Comparison of ENCODE assay signal across 9 cellular contexts in the genomic region with DNA sequence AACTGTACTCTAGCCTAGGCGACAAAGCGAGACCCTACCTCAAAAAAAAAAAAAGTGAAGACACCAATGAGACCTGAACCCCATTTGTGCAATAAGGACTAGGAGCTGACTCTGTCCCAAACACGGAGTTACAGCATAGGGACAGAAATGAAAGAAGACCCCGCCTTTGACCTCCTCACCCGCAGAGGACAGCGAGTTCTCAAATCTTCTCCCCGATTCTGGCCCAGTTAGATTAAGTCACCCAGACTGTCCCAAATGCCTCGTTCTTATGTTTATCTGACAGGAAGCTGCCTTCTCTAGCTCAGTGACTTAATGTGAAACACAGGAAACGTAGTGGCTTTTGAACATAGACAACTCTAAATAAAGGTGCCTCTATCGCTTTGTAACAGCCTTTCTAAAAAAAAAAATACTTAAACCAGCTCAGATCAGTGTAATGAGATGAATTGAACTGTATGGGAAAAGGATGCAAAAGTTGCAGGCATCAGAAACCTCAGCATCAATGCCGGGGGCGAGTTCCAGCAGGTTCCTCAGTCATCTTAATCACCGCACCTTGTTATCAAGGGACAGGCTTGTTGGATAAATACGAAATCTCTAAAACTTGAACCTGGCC. TPM values are rescaled to one million over a fixed set of nuclear protein-coding genes. Genes with fewer than 3 reads are reported as not detected.
DNase-seq lines count a peak whose midpoint lies in the region; ATAC-seq, FAIRE-seq and TF ChIP-seq lines count a peak whose summit lies in the region.
"Had no signal": no experiment of that assay in that cellular context is flagged by ENCODE, and none has a peak within 500 bp of the region (broad histone marks: within the 10 kb centered on the region; RNA-seq: fewer than 3 reads in every experiment).

No MANE protein-coding gene starts in this region.

- no peaks in the 10 kb centered on the region for H3K9me2 ChIP-seq in SU-DHL-6 (replicated peaks; ENCODE audit: insufficient read depth, low read length)

- peaks cover 17% of the 10 kb centered on the region for H3F3A ChIP-seq in SU-DHL-6 (ENCODE audit: insufficient read depth)

- DNase-seq in endothelial cell (ENCODE audit: low spot score) (no peak), GM03348 (ENCODE audit: low spot score) (no peak), RCC 7860 (ENCODE audit: low spot score) (no peak)

- no peaks in the 10 kb centered on the region for H3K9me3 Mint-ChIP-seq in endothelial cell (ENCODE audit: unreplicated experiment)

- H3K4me3 ChIP-seq in SU-DHL-6 (ENCODE audit: insufficient read depth, low read length, poor library complexity, severe bottlenecking) (peak overlapping the region; percentile 21), skin epidermis (no peak overlapping the region)

- FAIRE-seq in RCC 7860 (lab: Jason Lieb, UNC) = no peak
- FAIRE-seq: endometrium had no signal

- no peaks in the 10 kb centered on the region for H3K36me3 ChIP-seq in SU-DHL-6 (ENCODE audit: low read length)

- peaks cover 50% of the 10 kb centered on the region for H3K4me1 Mint-ChIP-seq in endothelial cell (ENCODE audit: unreplicated experiment)

- TF ChIP-seq CTCF in SU-DHL-6 (IDR thresholded peaks at IDR 0.05; ENCODE audit: insufficient read depth, low read length, poor library complexity, severe bottlenecking) = no peak
- no peak for TF ChIP-seq CTCF in endothelial cell (IDR thresholded peaks at IDR 0.05; ENCODE audit: unreplicated experiment)

- H3K36me3 Mint-ChIP-seq in endothelial cell (ENCODE audit: low read depth, unreplicated experiment) = peaks cover 22% of the 10 kb centered on the region

- H3K27me3 Mint-ChIP-seq in endothelial cell (ENCODE audit: unreplicated experiment) = peaks cover 5% of the 10 kb centered on the region

- no peaks in the 10 kb centered on the region for H3K9me3 ChIP-seq in SU-DHL-6 (ENCODE audit: insufficient read depth, low read length)

- H3K4me2 ChIP-seq in SU-DHL-6 (ENCODE audit: low read depth, low read length, poor library complexity, severe bottlenecking) = peak overlapping the region; percentile 69

- H3K4me3 Mint-ChIP-seq in endothelial cell (ENCODE audit: unreplicated experiment) = no peak overlapping the region

- no peaks in the 10 kb centered on the region for H3K27me3 ChIP-seq in SU-DHL-6 (ENCODE audit: low read length)

- H2AFZ ChIP-seq in SU-DHL-6 (ENCODE audit: low read depth, low read length, severe bottlenecking) = no peak overlapping the region

- peak overlapping the region; percentile 42 for H3K9ac ChIP-seq in SU-DHL-6 (ENCODE audit: low read length)

- H3K27ac ChIP-seq in SU-DHL-6 (ENCODE audit: low read depth, low read length) (peak overlapping the region; percentile 83), skin epidermis (peak overlapping the region in 18 of 21 experiments; percentile 5 to 98 (median 57))

- peak; percentile 59 for ATAC-seq in GM18861 (IDR thresholded peaks at IDR 0.05; ENCODE audit: unreplicated experiment)
- ATAC-seq in GM21528 (IDR thresholded peaks at IDR 0.05; ENCODE audit: low FRiP score, unreplicated experiment) = no peak
- ATAC-seq in GM18909 (IDR thresholded peaks at IDR 0.05; ENCODE audit: poor library complexity, unreplicated experiment) = no peak

- H4K20me1 ChIP-seq in SU-DHL-6 (ENCODE audit: low read depth, low read length) = peaks cover under 1% of the 10 kb centered on the region; the same call in 1 of the 2 replicates

- H3K27ac Mint-ChIP-seq in endothelial cell (ENCODE audit: unreplicated experiment) = peak overlapping the region; percentile 75

- H3K79me2 ChIP-seq in SU-DHL-6 (ENCODE audit: insufficient read depth, low read length) = peaks cover 99% of the 10 kb centered on the region

RNA-seq across cellular contexts. Expression of a gene that starts 10.6 kb away (rescaled TPM):
- total RNA-seq in endothelial cell (ENCODE audit: unreplicated experiment) = 931 TPM
